ENCODE assay signal across 8 cellular contexts in genomic region chr22:29267462-29267857, GRCh38. TPM values are rescaled to one million over a fixed set of nuclear protein-coding genes. Genes with fewer than 3 reads are reported as not detected.
A peak's percentile ranks its signal among the peaks of the same experiment; 100 is the strongest.
DNase-seq lines count a peak whose midpoint lies in the region; ATAC-seq and TF ChIP-seq lines count a peak whose summit lies in the region.

No MANE protein-coding gene starts in this region.

- intact Hi-C loops in activated CD4-positive, alpha-beta T cell treated with anti-CD3 and anti-CD28 coated beads, Interleukin-2, amount 10 ng/mL, durations not matched to agents 24 days and 14 days (cut with micrococcal nuclease) = loop anchor here (5.0 kb wide), 1 partner anchor 1060 kb away; the partner anchor contains the start of gene TBC1D10A

- POLR2A ChIA-PET in activated CD8-positive, alpha-beta T cell treated with anti-CD3 and anti-CD28 coated beads, Interleukin-2, amount 10 ng/mL, durations not matched to agents 7 days and 5 days (lab: Charles Lee) = interaction anchor here (0.6 to 1.0 kb wide), 3 partner anchors 17 to 65 kb away, joined by 3 to 5 read pairs (median 5); no protein-coding TSS in a partner anchor

- CTCF ChIA-PET in activated CD8-positive, alpha-beta T cell treated with anti-CD3 and anti-CD28 coated beads, Interleukin-2, amount 10 ng/mL, durations not matched to agents 7 days and 5 days (lab: Charles Lee) = interaction anchor here (1.2 to 2.1 kb wide), 2 partner anchors 11 to 22 kb away, joined by 3 to 7 read pairs; no protein-coding TSS in a partner anchor

- DNase-seq in activated CD4-positive, alpha-beta T cell treated with anti-CD3 and anti-CD28 coated beads, Interleukin-2, amount 10 ng/mL, durations not matched to agents 24 days and 14 days = no peak
- DNase-seq in activated CD4-positive, alpha-beta T cell treated with anti-CD3 and anti-CD28 coated beads for 4 hours = no peak
- no peak for DNase-seq in activated CD8-positive, alpha-beta T cell treated with anti-CD3 and anti-CD28 coated beads, Interleukin-2, amount 10 ng/mL, durations not matched to agents 7 days and 5 days
- DNase-seq in iPS-NIHi11 (ENCODE audit: low spot score) (peak; percentile 38), thoracic aorta (ENCODE audit: low spot score) (no peak)

- H3K27ac Mint-ChIP-seq in activated CD4-positive, alpha-beta T cell treated with anti-CD3 and anti-CD28 coated beads, Interleukin-2, amount 10 ng/mL, durations not matched to agents 24 days and 14 days = peak overlapping the region; percentile 99
- peak overlapping the region; percentile 100 for H3K27ac Mint-ChIP-seq in activated CD8-positive, alpha-beta T cell treated with anti-CD3 and anti-CD28 coated beads, Interleukin-2, amount 10 ng/mL, durations not matched to agents 7 days and 5 days

- H3K27ac ChIP-seq in thoracic aorta = peak overlapping the region; percentile 96 to 97

- H3K36me3 Mint-ChIP-seq in activated CD4-positive, alpha-beta T cell treated with anti-CD3 and anti-CD28 coated beads, Interleukin-2, amount 10 ng/mL, durations not matched to agents 24 days and 14 days (ENCODE audit: low read depth) = peaks cover 53% of the 10 kb centered on the region
- peaks cover 57% of the 10 kb centered on the region for H3K36me3 Mint-ChIP-seq in activated CD8-positive, alpha-beta T cell treated with anti-CD3 and anti-CD28 coated beads, Interleukin-2, amount 10 ng/mL, durations not matched to agents 7 days and 5 days (ENCODE audit: low read depth)

- ATAC-seq in activated CD8-positive, alpha-beta T cell treated with anti-CD3 and anti-CD28 coated beads, Interleukin-2, amount 10 ng/mL, durations not matched to agents 7 days and 5 days = no peak
- ATAC-seq in thoracic aorta (ENCODE audit: insufficient number of reproducible peaks, low FRiP score, low read depth) (no peak), GM18909 (IDR thresholded peaks at IDR 0.05; ENCODE audit: poor library complexity, unreplicated experiment) (no peak), HG03354 (IDR thresholded peaks at IDR 0.05; ENCODE audit: poor library complexity, severe bottlenecking, unreplicated experiment) (no peak), HG02973 (IDR thresholded peaks at IDR 0.05; ENCODE audit: unreplicated experiment) (no peak)

- peaks cover 30 to 42% of the 10 kb centered on the region in 2 donors for H3K4me1 ChIP-seq in thoracic aorta (ENCODE audit: control insufficient read depth in 1 of 2, low read depth in 2 of 2)

- peak overlapping the region; percentile 92 for H3K4me3 ChIP-seq in thoracic aorta

- H3K9me3 ChIP-seq in thoracic aorta = no peaks in the 10 kb centered on the region

- H3K4me1 Mint-ChIP-seq in activated CD4-positive, alpha-beta T cell treated with anti-CD3 and anti-CD28 coated beads, Interleukin-2, amount 10 ng/mL, durations not matched to agents 24 days and 14 days = peaks cover 37% of the 10 kb centered on the region
- peaks cover 41% of the 10 kb centered on the region for H3K4me1 Mint-ChIP-seq in activated CD8-positive, alpha-beta T cell treated with anti-CD3 and anti-CD28 coated beads, Interleukin-2, amount 10 ng/mL, durations not matched to agents 7 days and 5 days (ENCODE audit: low read depth)

- H3K27me3 Mint-ChIP-seq in activated CD4-positive, alpha-beta T cell treated with anti-CD3 and anti-CD28 coated beads, Interleukin-2, amount 10 ng/mL, durations not matched to agents 24 days and 14 days = peaks cover 3% of the 10 kb centered on the region
- no peaks in the 10 kb centered on the region for H3K27me3 Mint-ChIP-seq in activated CD8-positive, alpha-beta T cell treated with anti-CD3 and anti-CD28 coated beads, Interleukin-2, amount 10 ng/mL, durations not matched to agents 7 days and 5 days (ENCODE audit: low read depth)

- no peak for TF ChIP-seq CTCF in thoracic aorta (IDR thresholded peaks at IDR 0.05)

- H3K36me3 ChIP-seq in thoracic aorta = peaks cover 5% of the 10 kb centered on the region

- peak overlapping the region; percentile 99 for H3K4me3 Mint-ChIP-seq in activated CD4-positive, alpha-beta T cell treated with anti-CD3 and anti-CD28 coated beads, Interleukin-2, amount 10 ng/mL, durations not matched to agents 24 days and 14 days
- peak overlapping the region; percentile 87 for H3K4me3 Mint-ChIP-seq in activated CD8-positive, alpha-beta T cell treated with anti-CD3 and anti-CD28 coated beads, Interleukin-2, amount 10 ng/mL, durations not matched to agents 7 days and 5 days

- no peaks in the 10 kb centered on the region for H3K27me3 ChIP-seq in thoracic aorta (replicated peaks; ENCODE audit: insufficient read depth)

- H3K9me3 Mint-ChIP-seq in activated CD4-positive, alpha-beta T cell treated with anti-CD3 and anti-CD28 coated beads, Interleukin-2, amount 10 ng/mL, durations not matched to agents 24 days and 14 days = no peaks in the 10 kb centered on the region
- H3K9me3 Mint-ChIP-seq in activated CD8-positive, alpha-beta T cell treated with anti-CD3 and anti-CD28 coated beads, Interleukin-2, amount 10 ng/mL, durations not matched to agents 7 days and 5 days (ENCODE audit: insufficient read depth) = no peaks in the 10 kb centered on the region

RNA-seq across cellular contexts. Expression of gene RHBDD3, which starts 0.3 kb away (rescaled TPM):
- 49.5 and 51.9 TPM in 2 replicates for total RNA-seq in activated CD4-positive, alpha-beta T cell treated with anti-CD3 and anti-CD28 coated beads, Interleukin-2, amount 10 ng/mL, durations not matched to agents 24 days and 14 days
- 10 to 100 TPM; 30.0 to 34.7 TPM for total RNA-seq in activated CD8-positive, alpha-beta T cell treated with anti-CD3 and anti-CD28 coated beads, Interleukin-2, amount 10 ng/mL, durations not matched to agents 7 days and 5 days
- total RNA-seq in thoracic aorta = 10 to 100 TPM; 23.9 to 36.7 TPM

RNA-seq across cellular contexts. Expression of gene EWSR1, which starts 0.6 kb away (rescaled TPM):
- total RNA-seq in activated CD4-positive, alpha-beta T cell treated with anti-CD3 and anti-CD28 coated beads, Interleukin-2, amount 10 ng/mL, durations not matched to agents 24 days and 14 days = 445 and 446 TPM in 2 replicates
- total RNA-seq in activated CD8-positive, alpha-beta T cell treated with anti-CD3 and anti-CD28 coated beads, Interleukin-2, amount 10 ng/mL, durations not matched to agents 7 days and 5 days = 100 to 1,000 TPM; 323 to 326 TPM
- total RNA-seq in thoracic aorta = 100 to 1,000 TPM; 197 to 225 TPM

RNA-seq across cellular contexts. Expression of gene GAS2L1, which starts 39.0 kb away (rescaled TPM):
- 1.5 and 2.6 TPM in 2 replicates for total RNA-seq in activated CD4-positive, alpha-beta T cell treated with anti-CD3 and anti-CD28 coated beads, Interleukin-2, amount 10 ng/mL, durations not matched to agents 24 days and 14 days
- total RNA-seq in activated CD8-positive, alpha-beta T cell treated with anti-CD3 and anti-CD28 coated beads, Interleukin-2, amount 10 ng/mL, durations not matched to agents 7 days and 5 days = 10 to 100 TPM; 10.9 to 11.4 TPM
- 10 to 100 TPM; 32.5 to 52.9 TPM for total RNA-seq in thoracic aorta

RNA-seq across cellular contexts. Expression of gene RASL10A, which starts 48.0 kb away (rescaled TPM):
- 0.30 and 0.64 TPM in 2 replicates for total RNA-seq in activated CD4-positive, alpha-beta T cell treated with anti-CD3 and anti-CD28 coated beads, Interleukin-2, amount 10 ng/mL, durations not matched to agents 24 days and 14 days
- 1 to 10 TPM; 1.4 to 1.6 TPM for total RNA-seq in activated CD8-positive, alpha-beta T cell treated with anti-CD3 and anti-CD28 coated beads, Interleukin-2, amount 10 ng/mL, durations not matched to agents 7 days and 5 days
- 1 to 10 TPM; 3.4 to 4.1 TPM for total RNA-seq in thoracic aorta
